ENCODE assay signal across 19 cellular contexts in genomic region chr3:71891483-71891882, GRCh38.
"Had no signal": no experiment of that assay in that cellular context is flagged by ENCODE, and none has a peak within 500 bp of the region (broad histone marks: within the 10 kb centered on the region; RNA-seq: fewer than 3 reads in every experiment).

No MANE protein-coding gene starts in this region.

- H3K27me3 ChIP-seq: pancreas, upper lobe of right lung had no signal

- DNase-seq: activated B cell treated with CpG ODN at 0.5 μM for 24 hours; activated CD4-positive, alpha-beta T cell treated with anti-CD3 and anti-CD28 coated beads for 36 hours; activated CD4-positive, alpha-beta T cell treated with anti-CD3 and anti-CD28 coated beads, Interleukin-2, amount 50 U/mL, for 48 hours; activated CD8-positive, alpha-beta memory T cell treated with anti-CD3 and anti-CD28 coated beads, Interleukin-2, amount 50 U/mL, for 48 hours; activated naive CD4-positive, alpha-beta T cell treated with Interleukin-2 at 50 U/mL for 16 hours; activated naive CD8-positive, alpha-beta T cell treated with anti-CD3 and anti-CD28 coated beads for 36 hours; activated T-cell treated with anti-CD3 and anti-CD28 coated beads, Interleukin-2, amount 50 U/mL, for 48 hours; cortex of kidney; foreskin keratinocyte; left lung; pancreas; right cardiac atrium; stimulated activated CD4-positive, alpha-beta T cell treated with anti-CD3 and anti-CD28 coated beads, Interleukin-12 subunit alpha, Interleukin-12 subunit beta, amount 100 ng/mL, for 4 hours; stimulated activated CD4-positive, alpha-beta T cell treated with anti-CD3 and anti-CD28 coated beads, Interleukin-4, amount 100 ng/mL, for 4 hours; stimulated activated naive CD8-positive, alpha-beta T cell treated with anti-CD3 and anti-CD28 coated beads, Interleukin-15, Interleukin-2, amounts not matched to agents 100 U/mL and 50 U/mL, for 24 hours; T1000; upper lobe of right lung had no signal

- H3K4me3 ChIP-seq: left lung, lung, pancreas, upper lobe of right lung had no signal

- H3K9me3 ChIP-seq: pancreas, upper lobe of right lung had no signal

- H3K4me1 ChIP-seq: foreskin keratinocyte, pancreas, upper lobe of right lung had no signal

- H3K27ac ChIP-seq: epithelial cell of prostate, foreskin keratinocyte, left lung, pancreas, upper lobe of right lung had no signal

- H3K36me3 ChIP-seq: left lung, pancreas, upper lobe of right lung had no signal
